In the genomic region with DNA sequence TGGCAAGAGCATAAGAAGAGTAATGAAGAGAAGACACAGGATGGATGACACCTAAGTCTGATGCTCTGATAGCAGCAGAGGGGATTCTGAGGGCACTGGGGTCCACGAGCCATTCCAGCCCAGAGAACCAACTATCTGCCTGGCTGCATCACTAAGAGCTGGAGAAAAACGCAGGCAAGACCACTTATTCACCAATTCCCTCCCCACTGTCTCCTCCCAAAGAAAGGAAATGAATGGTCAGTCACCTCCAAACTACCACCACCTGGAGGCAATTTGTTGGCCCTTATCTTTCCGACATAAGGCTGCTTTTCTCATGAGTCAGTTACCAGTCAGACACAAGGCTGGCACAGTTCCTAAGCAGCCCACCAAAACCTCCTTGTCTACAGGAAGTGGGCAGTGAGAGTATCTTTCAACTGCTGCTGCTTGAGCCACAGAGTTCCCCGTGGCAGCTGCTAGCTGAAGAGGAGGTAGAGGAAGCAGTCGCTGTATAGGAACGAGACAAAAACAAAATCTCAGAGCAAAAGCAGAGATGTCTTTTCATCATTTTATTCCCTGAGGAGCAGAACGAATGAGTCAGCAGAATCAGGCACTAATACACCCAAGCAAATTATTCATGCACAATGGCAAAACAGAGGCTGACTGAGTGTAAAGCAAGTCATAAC, we compare ENCODE assay signal across 2 cellular contexts.
A peak's percentile ranks its signal among the peaks of the same experiment; 100 is the strongest.
TF ChIP-seq lines count a peak whose summit lies in the region.

No MANE protein-coding gene starts in this region.

TF ChIP-seq in IMR-90, 13 proteins besides CTCF, POLR2A, EP300 and RAD21:
- TF ChIP-seq SMC3 (IDR thresholded peaks at IDR 0.05; ENCODE audit: low read depth, low read length): peak; percentile 20; the same call in 1 of the 2 replicates
- TF ChIP-seq CHD1 (IDR thresholded peaks at IDR 0.05; ENCODE audit: low read depth, low read length): no peak; the same call in 1 of the 2 replicates
- TF ChIP-seq NFE2L2 (IDR thresholded peaks at IDR 0.05; ENCODE audit: low read depth, low read length): peak; percentile 94
- 0 out of 2 replicates have a peak, but pooled peaks have one; percentile 33 for TF ChIP-seq MXI1 (IDR thresholded peaks at IDR 0.05; ENCODE audit: borderline replicate concordance, low read depth, low read length)
- peak; percentile 98 for TF ChIP-seq MAFK (IDR thresholded peaks at IDR 0.05; ENCODE audit: low read depth, low read length)
- TF ChIP-seq, protein P1, sequence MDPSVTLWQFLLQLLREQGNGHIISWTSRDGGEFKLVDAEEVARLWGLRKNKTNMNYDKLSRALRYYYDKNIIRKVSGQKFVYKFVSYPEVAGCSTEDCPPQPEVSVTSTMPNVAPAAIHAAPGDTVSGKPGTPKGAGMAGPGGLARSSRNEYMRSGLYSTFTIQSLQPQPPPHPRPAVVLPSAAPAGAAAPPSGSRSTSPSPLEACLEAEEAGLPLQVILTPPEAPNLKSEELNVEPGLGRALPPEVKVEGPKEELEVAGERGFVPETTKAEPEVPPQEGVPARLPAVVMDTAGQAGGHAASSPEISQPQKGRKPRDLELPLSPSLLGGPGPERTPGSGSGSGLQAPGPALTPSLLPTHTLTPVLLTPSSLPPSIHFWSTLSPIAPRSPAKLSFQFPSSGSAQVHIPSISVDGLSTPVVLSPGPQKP (IDR thresholded peaks at IDR 0.05; ENCODE audit: borderline replicate concordance, low read depth, low read length): no peak
- TF ChIP-seq RCOR1 (IDR thresholded peaks at IDR 0.05; ENCODE audit: insufficient replicate concordance, low read length): no peak
- TF ChIP-seq FOS (IDR thresholded peaks at IDR 0.05; ENCODE audit: low read depth, low read length): peak; percentile 65; the same call in 1 of the 2 replicates
- 0 out of 2 replicates have a peak, but pooled peaks have one; percentile 24 for TF ChIP-seq BHLHE40 (IDR thresholded peaks at IDR 0.05; ENCODE audit: low read depth, low read length)
- TF ChIP-seq CEBPB (IDR thresholded peaks at IDR 0.05; ENCODE audit: low read depth, low read length): no peak
- no peak for TF ChIP-seq RFX5 (IDR thresholded peaks at IDR 0.05; ENCODE audit: low read depth, low read length)
- TF ChIP-seq, protein P2, sequence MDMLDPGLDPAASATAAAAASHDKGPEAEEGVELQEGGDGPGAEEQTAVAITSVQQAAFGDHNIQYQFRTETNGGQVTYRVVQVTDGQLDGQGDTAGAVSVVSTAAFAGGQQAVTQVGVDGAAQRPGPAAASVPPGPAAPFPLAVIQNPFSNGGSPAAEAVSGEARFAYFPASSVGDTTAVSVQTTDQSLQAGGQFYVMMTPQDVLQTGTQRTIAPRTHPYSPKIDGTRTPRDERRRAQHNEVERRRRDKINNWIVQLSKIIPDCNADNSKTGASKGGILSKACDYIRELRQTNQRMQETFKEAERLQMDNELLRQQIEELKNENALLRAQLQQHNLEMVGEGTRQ (IDR thresholded peaks at IDR 0.05; ENCODE audit: low read depth, low read length): no peak
- TF ChIP-seq MAZ (IDR thresholded peaks at IDR 0.05; ENCODE audit: borderline replicate concordance, low read depth, low read length): 0 out of 2 replicates have a peak, but pooled peaks have one; percentile 15

TF ChIP-seq in endothelial cell of umbilical vein, 7 proteins besides CTCF, POLR2A, EP300 and RAD21:
- TF ChIP-seq JUN (IDR thresholded peaks at IDR 0.05; ENCODE audit: borderline replicate concordance, insufficient read depth, insufficient read length, low read depth) (peak; percentile 93), FOS (IDR thresholded peaks at IDR 0.05; ENCODE audit: borderline replicate concordance, insufficient read depth, low read length) (peak; percentile 99), POLR2AphosphoS5 (IDR thresholded peaks at IDR 0.05; ENCODE audit: insufficient read depth, low read depth, low read length) (peak; percentile 98), MYC (IDR thresholded peaks at IDR 0.05; ENCODE audit: low read depth, low read length) (peak; percentile 46), EZH2 (IDR thresholded peaks at IDR 0.05; ENCODE audit: borderline replicate concordance, low read depth, low read length, severe bottlenecking) (no peak), GATA2 (IDR thresholded peaks at IDR 0.05; ENCODE audit: insufficient read depth, insufficient read length, low read depth, low read length) (peak; percentile 99)
- TF ChIP-seq, protein P3, sequence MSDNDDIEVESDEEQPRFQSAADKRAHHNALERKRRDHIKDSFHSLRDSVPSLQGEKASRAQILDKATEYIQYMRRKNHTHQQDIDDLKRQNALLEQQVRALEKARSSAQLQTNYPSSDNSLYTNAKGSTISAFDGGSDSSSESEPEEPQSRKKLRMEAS (IDR thresholded peaks at IDR 0.05; ENCODE audit: insufficient read depth, insufficient read length): no peak
